Comparison of ENCODE assay signal across 13 cellular contexts in genomic region chr1:12075195-12076114, GRCh38. TPM values are rescaled to one million over a fixed set of nuclear protein-coding genes. Genes with fewer than 3 reads are reported as not detected.
A peak's percentile ranks its signal among the peaks of the same experiment; 100 is the strongest.
DNase-seq lines count a peak whose midpoint lies in the region; ATAC-seq, FAIRE-seq and TF ChIP-seq lines count a peak whose summit lies in the region.
"Had no signal": no experiment of that assay in that cellular context is flagged by ENCODE, and none has a peak within 500 bp of the region (broad histone marks: within the 10 kb centered on the region; RNA-seq: fewer than 3 reads in every experiment).

No MANE protein-coding gene starts in this region.

- H3K27ac Mint-ChIP-seq in activated T-helper 17 cell treated with anti-CD3 and anti-CD28 coated beads, Interleukin-2, amount 50 U/mL, for 72 hours = peak overlapping the region; percentile 39
- no peak overlapping the region for H3K27ac Mint-ChIP-seq in glutamatergic neuron (ENCODE audit: unreplicated experiment)
- H3K27ac Mint-ChIP-seq: activated CD8-positive, alpha-beta memory T cell treated with anti-CD3 and anti-CD28 coated beads, Interleukin-2, amount 10 ng/mL, durations not matched to agents 7 days and 5 days had no signal

- peaks cover 11% of the 10 kb centered on the region for H3K27me3 Mint-ChIP-seq in activated T-helper 17 cell treated with anti-CD3 and anti-CD28 coated beads, Interleukin-2, amount 50 U/mL, for 72 hours
- peaks cover 5% of the 10 kb centered on the region for H3K27me3 Mint-ChIP-seq in glutamatergic neuron (ENCODE audit: unreplicated experiment)

- FAIRE-seq in urothelium cell line (lab: Jason Lieb, UNC) = peak; percentile 72
- FAIRE-seq: small intestine had no signal

- intact Hi-C loops in heart right ventricle (cut with DNase I) (no loop called here), Right ventricle myocardium inferior (cut with DNase I) (no loop called here)

- 63% methylated on average over 19 of the region's 19 CpGs for WGBS in heart right ventricle, 2 donors

- H3K4me3 ChIP-seq in heart right ventricle = no peak overlapping the region
- H3K4me3 ChIP-seq in kidney epithelial cell (ENCODE audit: low read depth, low read length) = no peak overlapping the region
- H3K4me3 ChIP-seq: BLaER1 had no signal

- H3K9me3 ChIP-seq in heart right ventricle = peaks cover 0 to 10% (median 0%) of the 10 kb centered on the region in 11 donors

- no peak overlapping the region for H3K4me3 Mint-ChIP-seq in activated T-helper 17 cell treated with anti-CD3 and anti-CD28 coated beads, Interleukin-2, amount 50 U/mL, for 72 hours
- H3K4me3 Mint-ChIP-seq in glutamatergic neuron (ENCODE audit: unreplicated experiment) = no peak overlapping the region
- H3K4me3 Mint-ChIP-seq: activated CD8-positive, alpha-beta memory T cell treated with anti-CD3 and anti-CD28 coated beads, Interleukin-2, amount 10 ng/mL, durations not matched to agents 7 days and 5 days had no signal

- no peaks in the 10 kb centered on the region for H3K9me3 Mint-ChIP-seq in activated T-helper 17 cell treated with anti-CD3 and anti-CD28 coated beads, Interleukin-2, amount 50 U/mL, for 72 hours
- peaks cover 6% of the 10 kb centered on the region for H3K9me3 Mint-ChIP-seq in glutamatergic neuron (ENCODE audit: unreplicated experiment)

- ATAC-seq in heart right ventricle (peak in 5 of 8 donors; percentile 27 to 76 (median 52)), Right ventricle myocardium inferior (no peak), GM19395 (IDR thresholded peaks at IDR 0.05; ENCODE audit: unreplicated experiment) (no peak)
- ATAC-seq in activated T-helper 17 cell treated with anti-CD3 and anti-CD28 coated beads, Interleukin-2, amount 50 U/mL, for 72 hours (replicated peaks) = no peak
- ATAC-seq: activated CD8-positive, alpha-beta memory T cell treated with anti-CD3 and anti-CD28 coated beads, Interleukin-2, amount 10 ng/mL, durations not matched to agents 7 days and 5 days had no signal

- peaks cover 0 to 31% (median 9%) of the 10 kb centered on the region in 7 donors for H3K27me3 ChIP-seq in heart right ventricle
- peaks cover 5% of the 10 kb centered on the region for H3K27me3 ChIP-seq in kidney epithelial cell (ENCODE audit: control insufficient read depth, insufficient read depth, low read length)
- H3K27me3 ChIP-seq: BLaER1 had no signal

- peak overlapping the region in 2 of 10 donors; percentile 37 to 64 for H3K27ac ChIP-seq in heart right ventricle
- H3K27ac ChIP-seq: BLaER1 had no signal

- peaks cover 0 to 5% (median 0%) of the 10 kb centered on the region in 9 donors for H3K4me1 ChIP-seq in heart right ventricle

- H3K36me3 Mint-ChIP-seq in activated T-helper 17 cell treated with anti-CD3 and anti-CD28 coated beads, Interleukin-2, amount 50 U/mL, for 72 hours (ENCODE audit: low read depth) = peaks cover 48% of the 10 kb centered on the region
- peaks cover 12% of the 10 kb centered on the region for H3K36me3 Mint-ChIP-seq in glutamatergic neuron (ENCODE audit: unreplicated experiment)

- TF ChIP-seq CTCF in heart right ventricle (IDR thresholded peaks at IDR 0.05) (no peak), kidney epithelial cell (IDR thresholded peaks at IDR 0.05; ENCODE audit: insufficient read depth, low read length, poor library complexity, severe bottlenecking) (no peak), glutamatergic neuron (IDR thresholded peaks at IDR 0.05; ENCODE audit: partially characterized antibody, unreplicated experiment) (no peak)

- H3K4me1 Mint-ChIP-seq in activated T-helper 17 cell treated with anti-CD3 and anti-CD28 coated beads, Interleukin-2, amount 50 U/mL, for 72 hours = peaks cover 27% of the 10 kb centered on the region
- H3K4me1 Mint-ChIP-seq in glutamatergic neuron (ENCODE audit: low read depth, unreplicated experiment) = no peaks in the 10 kb centered on the region

- H3K36me3 ChIP-seq in heart right ventricle = no peaks in the 10 kb centered on the region
- no peaks in the 10 kb centered on the region for H3K36me3 ChIP-seq in kidney epithelial cell (ENCODE audit: control insufficient read depth, insufficient read depth, low read length)

- DNase-seq in heart right ventricle (peak in 1 of 2 donors; percentile 24), Right ventricle myocardium inferior (ENCODE audit: missing footprints) (no peak), kidney epithelial cell (ENCODE audit: low read depth) (peak; percentile 65), urothelium cell line (ENCODE audit: low spot score) (peak; percentile 77), glutamatergic neuron (no peak)
- DNase-seq in stimulated activated CD4-positive, alpha-beta T cell treated with anti-CD3 and anti-CD28 coated beads, Interleukin-4, amount 100 ng/mL, for 24 hours = no peak
- DNase-seq: activated CD8-positive, alpha-beta memory T cell treated with anti-CD3 and anti-CD28 coated beads, Interleukin-2, amount 10 ng/mL, durations not matched to agents 7 days and 5 days; anterior cingulate cortex; NCI-H748 treated with DMSO at 0.1 percent for 48 hours; small intestine had no signal

RNA-seq across cellular contexts. Expression of gene TNFRSF8, which starts 12.4 kb away (rescaled TPM):
- total RNA-seq in heart right ventricle (1 to 10 TPM in 5 of 10 donors, under 1 TPM in 5; 0.21 to 1.7 (median 0.97) TPM), Right ventricle myocardium inferior (0.92 TPM), kidney epithelial cell (0.21 and 1.2 TPM in 2 replicates), glutamatergic neuron (ENCODE audit: unreplicated experiment) (not detected)
- 1 to 10 TPM; 1.4 to 2.4 TPM for polyA plus RNA-seq in heart right ventricle
- 100 to 1,000 TPM in 1 of 2 donors, 10 to 100 TPM in 1; 35.3 to 216 TPM for total RNA-seq in activated T-helper 17 cell treated with anti-CD3 and anti-CD28 coated beads, Interleukin-2, amount 50 U/mL, for 72 hours

RNA-seq across cellular contexts. Expression of gene MIIP, which starts 56.2 kb away (rescaled TPM):
- total RNA-seq in heart right ventricle = 10 to 100 TPM; 10.2 to 17.4 (median 15.0) TPM
- polyA plus RNA-seq in heart right ventricle = 10 to 100 TPM; 25.5 to 35.2 TPM
- total RNA-seq in Right ventricle myocardium inferior = 12.3 TPM
- total RNA-seq in activated T-helper 17 cell treated with anti-CD3 and anti-CD28 coated beads, Interleukin-2, amount 50 U/mL, for 72 hours = 100 to 1,000 TPM in 1 of 2 donors, 10 to 100 TPM in 1; 51.1 to 115 TPM
- total RNA-seq in kidney epithelial cell = 67.4 and 69.9 TPM in 2 replicates
- total RNA-seq in glutamatergic neuron (ENCODE audit: unreplicated experiment) = 62.3 TPM

Comparison
In these comparisons a context has a peak if more than half of its experiments do, and no peak if none do; other contexts are left out.
1. ATAC-seq: peak in heart right ventricle (5 of 8); none in Right ventricle myocardium inferior (single experiment), activated T-helper 17 cell treated with anti-CD3 and anti-CD28 coated beads, Interleukin-2, amount 50 U/mL, for 72 hours (single experiment) and GM19395 (single experiment).
2. DNase-seq: peak in kidney epithelial cell (single experiment) and urothelium cell line (single experiment); none in Right ventricle myocardium inferior (single experiment), stimulated activated CD4-positive, alpha-beta T cell treated with anti-CD3 and anti-CD28 coated beads, Interleukin-4, amount 100 ng/mL, for 24 hours (single experiment) and glutamatergic neuron (single experiment).
3. RNA of gene TNFRSF8, which starts 12.4 kb away (total RNA-seq): 35.3 to 216 TPM in activated T-helper 17 cell treated with anti-CD3 and anti-CD28 coated beads, Interleukin-2, amount 50 U/mL, for 72 hours; 0.21 to 1.7 TPM in heart right ventricle, 0.92 TPM in Right ventricle myocardium inferior (single experiment), 0.21 to 1.2 TPM in kidney epithelial cell and not detected in glutamatergic neuron (single experiment); every median in the first group is over 10 times any median in the second.